ENCODE assay signal across 15 cellular contexts in genomic region chr10:96509017-96509641, GRCh38. TPM values are rescaled to one million over a fixed set of nuclear protein-coding genes. Genes with fewer than 3 reads are reported as not detected.
DNase-seq lines count a peak whose midpoint lies in the region; TF ChIP-seq lines count a peak whose summit lies in the region.
"Had no signal": no experiment of that assay in that cellular context is flagged by ENCODE, and none has a peak within 500 bp of the region (broad histone marks: within the 10 kb centered on the region; RNA-seq: fewer than 3 reads in every experiment).

No MANE protein-coding gene starts in this region.

- TF ChIP-seq POLR2A in stomach (IDR thresholded peaks at IDR 0.05) = no peak

- H3K36me3 ChIP-seq in osteoblast (ENCODE audit: insufficient read depth, low read length) (no peaks in the 10 kb centered on the region), stomach (no peaks in the 10 kb centered on the region)

- H3K27ac ChIP-seq in osteoblast (ENCODE audit: low read depth, low read length) (no peak overlapping the region), stomach (no peak overlapping the region)
- H3K27ac ChIP-seq: RWPE1 had no signal

- no peak for TF ChIP-seq EP300 in stomach (IDR thresholded peaks at IDR 0.05)

- TF ChIP-seq CTCF in fibroblast of the aortic adventitia (IDR thresholded peaks at IDR 0.05; ENCODE audit: insufficient read depth, low read length) (no peak), osteoblast (IDR thresholded peaks at IDR 0.05; ENCODE audit: extremely low read depth, low read depth, low read length) (no peak), stomach (IDR thresholded peaks at IDR 0.05) (no peak)

- H3K4me1 ChIP-seq in osteoblast (ENCODE audit: insufficient read depth, low read length) (peaks cover 16% of the 10 kb centered on the region), stomach (peaks cover 17 to 22% (median 21%) of the 10 kb centered on the region in 4 donors)

- 78 to 90% (median 86%) methylated on average over 3 of the region's 3 CpGs for WGBS in stomach, 5 donors

- H3K9me3 ChIP-seq in osteoblast (ENCODE audit: low read depth, low read length) (no peaks in the 10 kb centered on the region), stomach (no peaks in the 10 kb centered on the region)

- H4K20me1 ChIP-seq in osteoblast (ENCODE audit: insufficient read depth, low read length) = no peaks in the 10 kb centered on the region

- H3K79me2 ChIP-seq in osteoblast (ENCODE audit: insufficient read depth, low read length) = no peaks in the 10 kb centered on the region

- H2AFZ ChIP-seq in osteoblast (ENCODE audit: low read length) = no peak overlapping the region

- peak overlapping the region; percentile 16 for H3K4me2 ChIP-seq in osteoblast (ENCODE audit: insufficient read depth, low read length)

- H3K27me3 ChIP-seq in osteoblast (ENCODE audit: insufficient read depth, low read length) (peaks cover 15% of the 10 kb centered on the region), stomach (peaks cover 0 to 29% (median 17%) of the 10 kb centered on the region in 3 donors)

- H3K4me3 ChIP-seq in fibroblast of the aortic adventitia (ENCODE audit: low read depth, low read length) = no peak overlapping the region
- H3K4me3 ChIP-seq in osteoblast (ENCODE audit: insufficient read depth, low read length) = no peak overlapping the region
- H3K4me3 ChIP-seq in stomach = no peak overlapping the region

- DNase-seq in GM04504 (ENCODE audit: low read depth) (peak; percentile 53), T1000 (lab: John Stamatoyannopoulos, UW) (peak; percentile 57), fibroblast of the aortic adventitia (ENCODE audit: low read depth) (peak; percentile 52), osteoblast (ENCODE audit: insufficient read length, low spot score, missing footprints) (peak; percentile 83), stomach (no peak), NCI-H1436 treated with DMSO at 0.1 percent for 48 hours (lab: John Stamatoyannopoulos, UW) (no peak), globus pallidus (ENCODE audit: low spot score) (no peak)
- DNase-seq in activated CD4-positive, alpha-beta T cell treated with anti-CD3 and anti-CD28 coated beads for 48 hours = no peak
- DNase-seq: activated CD8-positive, alpha-beta T cell treated with anti-CD3 and anti-CD28 coated beads, Interleukin-2, amount 10 ng/mL, durations not matched to agents 7 days and 5 days; activated naive CD4-positive, alpha-beta T cell; left cardiac atrium; NCI-H1048; NCI-H510A; small intestine had no signal

- intact Hi-C loops in stomach (cut with DNase I; ENCODE audit: low total_unique reads) = loop anchor here (10.0 kb wide), 1 partner anchor 124 kb away; no protein-coding TSS in a partner anchor

RNA-seq across cellular contexts. Expression of gene TLL2, which starts 4.6 kb away (rescaled TPM):
- total RNA-seq in fibroblast of the aortic adventitia (ENCODE audit: low replicate concordance) (under 0.01 TPM in 2 replicates), osteoblast (under 0.01 and 0.36 TPM in 2 replicates), stomach (1 to 10 TPM in 1 of 5 donors, under 1 TPM in 2, not detected in 2; 0.55 to 1.4 (median 0.58) TPM)
- polyA plus RNA-seq in stomach = under 1 TPM; 0.37 to 0.65 (median 0.46) TPM

Comparison
In these comparisons a context has a peak if more than half of its experiments do, and no peak if none do; other contexts are left out.
1. DNase-seq: peak in GM04504 (single experiment), T1000 (single experiment), fibroblast of the aortic adventitia (single experiment) and osteoblast (single experiment); none in stomach (single experiment), activated CD4-positive, alpha-beta T cell treated with anti-CD3 and anti-CD28 coated beads for 48 hours (single experiment), NCI-H1436 treated with DMSO at 0.1 percent for 48 hours (single experiment) and globus pallidus (single experiment).